26 cellular contexts compared by ENCODE assay signal in the genomic region with DNA sequence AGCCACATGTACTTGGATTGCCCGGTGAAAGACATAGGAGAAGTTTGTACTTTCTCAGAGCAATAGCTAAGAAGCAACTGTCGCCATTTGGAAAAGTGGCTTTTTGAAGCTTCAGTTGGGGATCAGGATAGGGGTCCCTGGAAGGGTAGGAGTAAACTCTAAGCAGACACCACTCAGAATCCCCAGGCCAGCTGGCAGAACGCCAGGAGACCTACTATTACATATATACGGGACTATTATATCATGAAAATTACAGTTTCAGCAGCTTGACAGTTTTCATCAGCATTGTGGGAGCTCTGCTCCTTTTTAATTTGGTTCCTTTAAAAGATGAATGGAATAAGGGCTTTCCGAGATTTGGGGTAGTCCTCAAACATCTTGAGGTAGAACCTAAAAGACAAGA. TPM values are rescaled to one million over a fixed set of nuclear protein-coding genes. Genes with fewer than 3 reads are reported as not detected.
"Had no signal": no experiment of that assay in that cellular context is flagged by ENCODE, and none has a peak within 500 bp of the region (broad histone marks: within the 10 kb centered on the region; RNA-seq: fewer than 3 reads in every experiment).

No MANE protein-coding gene starts in this region.

- H3K9me3 ChIP-seq: SJSA1 had no signal

- H3K27ac Mint-ChIP-seq: T-cell had no signal

- H3K36me3 ChIP-seq: SJSA1 had no signal

- H3K4me3 ChIP-seq: SJSA1, SK-N-MC had no signal

- H3K4me2 ChIP-seq: KMS-11 had no signal

- H3K27ac ChIP-seq: KMS-11, SJSA1, SK-N-MC had no signal

- H3K9ac ChIP-seq: KMS-11 had no signal

- H3K9me3 Mint-ChIP-seq: T-cell had no signal

- H3K4me1 ChIP-seq: SJSA1 had no signal

- H3K4me1 Mint-ChIP-seq: T-cell had no signal

- H3K4me3 Mint-ChIP-seq: T-cell had no signal

- FAIRE-seq: HepG2, RCC 7860 had no signal

- ATAC-seq: HepG2, T-cell had no signal

- H3K36me3 Mint-ChIP-seq: T-cell had no signal

- DNase-seq: IMR-90, Kasumi-1, MM.1S, NCI-H1092 treated with DMSO at 0.1 percent for 48 hours, NCI-H1436, NCI-H187, NCI-H2029, NCI-H2081 treated with DMSO at 0.1 percent for 48 hours, NCI-H2171, NCI-H226, NCI-H446, NCI-H510A, NCI-H524 treated with DMSO at 0.1 percent for 48 hours, NCI-H82, Right ventricle myocardium superior, RPMI8226, SIG-M5, SW 1271, T-cell had no signal

RNA-seq across cellular contexts. Expression of gene SRD5A2, which starts 54.9 kb away (rescaled TPM):
- total RNA-seq: HepG2, HT1080, IMR-90, M059J, Right ventricle myocardium superior, SJSA1, T-cell had no signal
- polyA plus RNA-seq: IMR-90 had no signal
